Comparison of ENCODE assay signal across 10 cellular contexts in the genomic region with DNA sequence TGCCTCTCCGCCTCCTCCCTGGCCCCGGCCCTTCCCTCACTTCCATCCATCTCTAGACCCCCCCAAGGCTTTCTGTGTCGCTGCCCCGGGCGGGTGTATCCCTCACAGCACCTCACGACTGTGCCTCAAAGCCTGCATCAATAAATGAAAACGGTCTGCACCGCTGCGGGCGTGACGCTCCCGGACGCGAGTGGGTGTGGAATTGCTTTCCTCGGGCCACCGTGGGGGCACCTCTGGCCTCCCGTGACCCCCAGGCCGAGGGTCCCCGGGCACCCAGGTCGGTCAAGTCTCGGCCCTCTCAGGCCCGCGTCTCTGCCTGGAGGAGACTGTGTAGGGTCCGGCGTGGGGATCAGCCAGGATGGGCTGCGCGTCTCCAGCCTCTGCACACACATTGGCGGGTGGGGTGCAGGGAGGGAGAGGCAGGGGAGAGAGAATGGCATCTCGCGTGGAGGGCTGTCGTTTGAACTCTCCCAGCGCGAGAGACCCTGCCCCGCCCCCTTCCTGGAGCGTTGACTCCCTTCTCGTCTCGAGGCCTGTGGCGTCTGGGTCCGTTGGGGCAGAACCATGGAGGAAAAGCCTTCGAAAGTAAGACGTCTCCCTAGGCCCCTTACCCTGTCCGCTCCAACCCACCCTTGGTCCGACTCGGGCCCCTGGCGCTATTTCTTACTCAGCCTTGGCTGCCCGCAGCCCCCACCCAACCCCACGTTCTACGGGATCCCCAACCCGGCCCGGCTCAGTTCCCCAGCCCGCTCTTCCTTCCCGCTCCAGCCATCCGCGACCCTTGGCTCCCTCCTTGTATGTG. TPM values are rescaled to one million over a fixed set of nuclear protein-coding genes. Genes with fewer than 3 reads are reported as not detected.
DNase-seq lines count a peak whose midpoint lies in the region; ATAC-seq and TF ChIP-seq lines count a peak whose summit lies in the region.
"Had no signal": no experiment of that assay in that cellular context is flagged by ENCODE, and none has a peak within 500 bp of the region (broad histone marks: within the 10 kb centered on the region; RNA-seq: fewer than 3 reads in every experiment).

A gene with protein sequence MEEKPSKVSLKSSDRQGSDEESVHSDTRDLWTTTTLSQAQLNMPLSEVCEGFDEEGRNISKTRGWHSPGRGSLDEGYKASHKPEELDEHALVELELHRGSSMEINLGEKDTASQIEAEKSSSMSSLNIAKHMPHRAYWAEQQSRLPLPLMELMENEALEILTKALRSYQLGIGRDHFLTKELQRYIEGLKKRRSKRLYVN (plus strand): TSS at position 512 of the 802 bp plus-strand sequence. CDS start 53 bp downstream, at position 565.

- H3K27ac Mint-ChIP-seq in naive thymus-derived CD4-positive, alpha-beta T cell, result peak within 1 kb of the TSS in 5 of 9 donors; percentile 13 to 74 (median 59)

- DNase-seq in AG04449 (ENCODE audit: low read depth, low spot score) (no peak), coronary artery (ENCODE audit: low spot score) (no peak), cerebellum (ENCODE audit: low spot score) (no peak), HUDEP-2 (lab: John Stamatoyannopoulos, UW; ENCODE audit: unreplicated experiment in 76 of 76) (no peak)
- peak in 3 of 9 donors; percentile 26 to 38 (median 31) for DNase-seq in naive thymus-derived CD4-positive, alpha-beta T cell

- peaks cover 24% of the 10 kb centered on the region for H3K4me1 ChIP-seq in KMS-11 (ENCODE audit: low read depth, poor library complexity, severe bottlenecking)
- H3K4me1 ChIP-seq in naive thymus-derived CD4-positive, alpha-beta T cell (ENCODE audit: control insufficient read depth in 2 of 2, insufficient read depth in 2 of 2, low read length in 2 of 2), result peaks cover 24 to 27% of the 10 kb centered on the region in 2 donors

- no peaks in the 10 kb centered on the region for H4K20me1 ChIP-seq in KMS-11 (ENCODE audit: insufficient read depth)

- peaks cover 0 to 2% (median 0%) of the 10 kb centered on the region in 11 donors for H3K9me3 Mint-ChIP-seq in naive thymus-derived CD4-positive, alpha-beta T cell

- H3K27ac ChIP-seq in KMS-11 (no peak within 1 kb of the TSS), coronary artery (peak within 1 kb of the TSS in 1 of 2 donors; percentile 6)
- H3K27ac ChIP-seq in naive thymus-derived CD4-positive, alpha-beta T cell (ENCODE audit: low read depth, low read length), result no peak within 1 kb of the TSS

- H3K4me3 ChIP-seq in AG04449 (ENCODE audit: low read depth, low read length), result peak within 1 kb of the TSS; percentile 49
- H3K4me3 ChIP-seq in KMS-11 (IDR thresholded peaks at IDR 0.05; ENCODE audit: insufficient read depth, low read depth, low read length), result no peak within 1 kb of the TSS
- peak within 1 kb of the TSS; percentile 74 for H3K4me3 ChIP-seq in coronary artery
- H3K4me3 ChIP-seq in naive thymus-derived CD4-positive, alpha-beta T cell (ENCODE audit: low read length), result peak within 1 kb of the TSS; percentile 52

- peak within 1 kb of the TSS; percentile 65 to 85 (median 80) for H3K4me3 Mint-ChIP-seq in naive thymus-derived CD4-positive, alpha-beta T cell

- H3K36me3 ChIP-seq in KMS-11 (ENCODE audit: insufficient read depth), result no peaks in the 10 kb centered on the region
- H3K36me3 ChIP-seq in naive thymus-derived CD4-positive, alpha-beta T cell (ENCODE audit: control insufficient read depth in 2 of 3, insufficient read depth in 3 of 3, low read length in 3 of 3), result no peaks in the 10 kb centered on the region

- H3K27me3 Mint-ChIP-seq in naive thymus-derived CD4-positive, alpha-beta T cell, result peaks cover 47 to 72% (median 49%) of the 10 kb centered on the region in 5 donors

- intact Hi-C loops in naive thymus-derived CD4-positive, alpha-beta T cell (cut with micrococcal nuclease), result loop anchor here (5.0 kb wide), 2 partner anchors 298 to 463 kb away; a partner anchor contains a TSS

- no peak for TF ChIP-seq CTCF in AG04449 (IDR thresholded peaks at IDR 0.05; ENCODE audit: insufficient read depth, low read length, missing control alignments)
- no peak for TF ChIP-seq CTCF in KMS-11 (conservative IDR thresholded peaks at IDR 0.05; ENCODE audit: low read depth, low read length)
- no peak for TF ChIP-seq CTCF in coronary artery (IDR thresholded peaks at IDR 0.05)

- no peak within 1 kb of the TSS for H3K9ac ChIP-seq in KMS-11

- H3K27me3 ChIP-seq in KMS-11 (ENCODE audit: insufficient read depth, low read depth), result peaks cover 14% of the 10 kb centered on the region
- H3K27me3 ChIP-seq in naive thymus-derived CD4-positive, alpha-beta T cell (ENCODE audit: control insufficient read depth in 2 of 2, insufficient read depth in 2 of 2, low read length in 2 of 2), result peaks cover 3 to 28% of the 10 kb centered on the region in 2 donors

- H3K79me2 ChIP-seq in KMS-11 (ENCODE audit: insufficient read depth, low read depth), result no peaks in the 10 kb centered on the region

- CTCF ChIA-PET in AG04449 (lab: Yijun Ruan, JAX), result interaction anchor here (0.9 to 8.2 kb wide), 27 partner anchors 7 to 351 kb away, joined by 3 to 305 read pairs (median 8); a partner anchor contains a TSS
- CTCF ChIA-PET in naive thymus-derived CD4-positive, alpha-beta T cell (lab: Charles Lee), result interaction anchor here (0.5 to 5.8 kb wide), 16 partner anchors 10 to 628 kb away, joined by 3 to 165 read pairs (median 4); a partner anchor contains a TSS

- peak within 1 kb of the TSS; percentile 3; the same call in 1 of the 2 replicates for H2AFZ ChIP-seq in KMS-11 (ENCODE audit: low read depth)

- POLR2A ChIA-PET in AG04449 (lab: Yijun Ruan, JAX), result interaction anchor here (1.6 kb wide), 2 partner anchors 29 to 96 kb away, joined by 5 to 6 read pairs; no protein-coding TSS in a partner anchor
- POLR2A ChIA-PET in naive thymus-derived CD4-positive, alpha-beta T cell (lab: Charles Lee), result interaction anchor here (0.8 to 6.3 kb wide), 10 partner anchors 12 to 134 kb away, joined by 3 to 102 read pairs (median 4); a partner anchor contains a TSS

- no peaks in the 10 kb centered on the region for H3K9me3 ChIP-seq in naive thymus-derived CD4-positive, alpha-beta T cell (ENCODE audit: control insufficient read depth in 2 of 3, low read length in 3 of 3)

- H3K4me2 ChIP-seq in KMS-11, result peak within 1 kb of the TSS; percentile 42; the same call in 1 of the 2 replicates

- ATAC-seq in naive thymus-derived CD4-positive, alpha-beta T cell, result no peak
- no peak for ATAC-seq in SK-N-SH treated with all-trans-retinoic acid at 6 μM for 48 hours
- ATAC-seq in HG02642 (IDR thresholded peaks at IDR 0.05; ENCODE audit: poor library complexity, unreplicated experiment), result no peak

- no peaks in the 10 kb centered on the region for H3K36me3 Mint-ChIP-seq in naive thymus-derived CD4-positive, alpha-beta T cell

- peaks cover 20 to 43% (median 28%) of the 10 kb centered on the region in 7 donors for H3K4me1 Mint-ChIP-seq in naive thymus-derived CD4-positive, alpha-beta T cell

TF ChIP-seq in SK-N-SH treated with all-trans-retinoic acid at 6 μM for 48 hours, 23 proteins besides CTCF, POLR2A, EP300 and RAD21 (continues in another document):
- TF ChIP-seq ARNTL (CRISPR knock-in tag; IDR thresholded peaks at IDR 0.05; ENCODE audit: borderline replicate concordance, low read depth) (no peak), TOX (CRISPR knock-in tag; IDR thresholded peaks at IDR 0.05; ENCODE audit: borderline replicate concordance) (no peak), ZNF70 (CRISPR knock-in tag; IDR thresholded peaks at IDR 0.05) (no peak), PPARA (CRISPR knock-in tag; IDR thresholded peaks at IDR 0.05; ENCODE audit: borderline replicate concordance) (no peak)
- TF ChIP-seq, protein P1, sequence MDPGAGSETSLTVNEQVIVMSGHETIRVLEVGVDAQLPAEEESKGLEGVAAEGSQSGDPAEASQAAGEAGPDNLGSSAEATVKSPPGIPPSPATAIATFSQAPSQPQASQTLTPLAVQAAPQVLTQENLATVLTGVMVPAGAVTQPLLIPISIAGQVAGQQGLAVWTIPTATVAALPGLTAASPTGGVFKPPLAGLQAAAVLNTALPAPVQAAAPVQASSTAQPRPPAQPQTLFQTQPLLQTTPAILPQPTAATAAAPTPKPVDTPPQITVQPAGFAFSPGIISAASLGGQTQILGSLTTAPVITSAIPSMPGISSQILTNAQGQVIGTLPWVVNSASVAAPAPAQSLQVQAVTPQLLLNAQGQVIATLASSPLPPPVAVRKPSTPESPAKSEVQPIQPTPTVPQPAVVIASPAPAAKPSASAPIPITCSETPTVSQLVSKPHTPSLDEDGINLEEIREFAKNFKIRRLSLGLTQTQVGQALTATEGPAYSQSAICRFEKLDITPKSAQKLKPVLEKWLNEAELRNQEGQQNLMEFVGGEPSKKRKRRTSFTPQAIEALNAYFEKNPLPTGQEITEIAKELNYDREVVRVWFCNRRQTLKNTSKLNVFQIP (CRISPR knock-in tag; IDR thresholded peaks at IDR 0.05; ENCODE audit: borderline replicate concordance, low read depth), result no peak
- TF ChIP-seq, protein P2, sequence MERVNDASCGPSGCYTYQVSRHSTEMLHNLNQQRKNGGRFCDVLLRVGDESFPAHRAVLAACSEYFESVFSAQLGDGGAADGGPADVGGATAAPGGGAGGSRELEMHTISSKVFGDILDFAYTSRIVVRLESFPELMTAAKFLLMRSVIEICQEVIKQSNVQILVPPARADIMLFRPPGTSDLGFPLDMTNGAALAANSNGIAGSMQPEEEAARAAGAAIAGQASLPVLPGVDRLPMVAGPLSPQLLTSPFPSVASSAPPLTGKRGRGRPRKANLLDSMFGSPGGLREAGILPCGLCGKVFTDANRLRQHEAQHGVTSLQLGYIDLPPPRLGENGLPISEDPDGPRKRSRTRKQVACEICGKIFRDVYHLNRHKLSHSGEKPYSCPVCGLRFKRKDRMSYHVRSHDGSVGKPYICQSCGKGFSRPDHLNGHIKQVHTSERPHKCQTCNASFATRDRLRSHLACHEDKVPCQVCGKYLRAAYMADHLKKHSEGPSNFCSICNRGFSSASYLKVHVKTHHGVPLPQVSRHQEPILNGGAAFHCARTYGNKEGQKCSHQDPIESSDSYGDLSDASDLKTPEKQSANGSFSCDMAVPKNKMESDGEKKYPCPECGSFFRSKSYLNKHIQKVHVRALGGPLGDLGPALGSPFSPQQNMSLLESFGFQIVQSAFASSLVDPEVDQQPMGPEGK (CRISPR knock-in tag; IDR thresholded peaks at IDR 0.05; ENCODE audit: borderline replicate concordance), result no peak

RNA-seq across cellular contexts. Expression of the gene that starts here (rescaled TPM):
- total RNA-seq in naive thymus-derived CD4-positive, alpha-beta T cell, result under 1 TPM in 1 of 5 experiments, not detected in 4; 0.60 TPM
- not detected for polyA plus RNA-seq in naive thymus-derived CD4-positive, alpha-beta T cell
- not detected for total RNA-seq in cerebellum
- total RNA-seq: omental fat pad; T-helper 1 cell treated with Interleukin-12 subunit alpha and Interleukin-12 subunit beta and Interleukin-4 antibody, amounts not matched to agents 30 ng/mL and 1 ng/mL, for 36 hours had no signal
